8 cellular contexts compared by ENCODE assay signal in the genomic region with DNA sequence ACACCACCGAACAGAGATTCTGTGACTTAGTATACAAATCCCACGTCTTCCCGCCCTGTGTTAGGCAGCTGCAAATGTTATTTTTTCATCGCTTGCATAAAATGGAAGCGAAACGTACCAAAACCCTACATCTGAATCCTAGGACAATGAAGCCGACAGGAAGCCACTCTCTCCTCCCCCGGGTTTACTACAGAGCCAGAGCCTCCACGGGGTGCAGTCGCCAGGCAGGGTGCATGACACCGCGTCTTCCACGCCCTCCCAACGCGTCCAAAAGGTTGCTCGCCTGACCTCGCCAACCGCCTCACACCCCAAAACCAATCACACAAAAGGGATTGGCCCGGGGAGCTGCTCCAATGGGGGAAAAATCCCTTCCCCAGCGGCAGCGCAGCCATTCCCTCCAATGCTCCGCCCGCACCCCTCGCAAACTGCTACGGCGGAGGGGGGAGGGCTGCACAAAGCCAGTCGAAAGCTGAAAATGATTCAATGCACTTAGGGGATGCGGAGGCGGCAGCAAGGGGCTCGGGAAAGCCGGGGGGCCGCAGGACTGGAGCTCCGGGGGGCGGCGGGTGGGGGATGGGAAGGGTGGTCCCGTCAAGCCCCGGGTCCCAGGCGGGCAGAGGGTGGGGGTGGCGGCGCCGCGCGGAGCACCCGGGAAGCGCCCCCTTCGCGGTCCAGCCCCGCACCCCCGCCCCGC. TPM values are rescaled to one million over a fixed set of nuclear protein-coding genes. Genes with fewer than 3 reads are reported as not detected.
DNase-seq lines count a peak whose midpoint lies in the region; TF ChIP-seq lines count a peak whose summit lies in the region.

No MANE protein-coding gene starts in this region.

- peak overlapping the region; percentile 98 to 99 (median 98) for H3K27ac Mint-ChIP-seq in CD14-positive monocyte

- peak overlapping the region; percentile 97 to 99 for H3K4me3 Mint-ChIP-seq in CD14-positive monocyte

- peaks cover 0 to 2% (median 0%) of the 10 kb centered on the region in 7 donors for H3K9me3 Mint-ChIP-seq in CD14-positive monocyte

- TF ChIP-seq CTCF in CD14-positive monocyte (IDR thresholded peaks at IDR 0.05) = no peak
- TF ChIP-seq CTCF in GM20000 (IDR thresholded peaks at IDR 0.05; ENCODE audit: extremely low read depth, missing control alignments) = no peak
- no peak for TF ChIP-seq CTCF in RWPE1 (conservative IDR thresholded peaks at IDR 0.05; ENCODE audit: low read depth)
- TF ChIP-seq CTCF in osteoblast (IDR thresholded peaks at IDR 0.05; ENCODE audit: extremely low read depth, low read depth, low read length) = no peak
- no peak for TF ChIP-seq CTCF in tibial artery (IDR thresholded peaks at IDR 0.05)

- H3K9me3 ChIP-seq in osteoblast (ENCODE audit: low read depth, low read length) (no peaks in the 10 kb centered on the region), tibial artery (no peaks in the 10 kb centered on the region)

- no peaks in the 10 kb centered on the region for H3K27me3 Mint-ChIP-seq in CD14-positive monocyte (ENCODE audit: low read depth in 3 of 3)

- peaks cover 95% of the 10 kb centered on the region for H3K79me2 ChIP-seq in osteoblast (ENCODE audit: insufficient read depth, low read length)

- peaks cover 29% of the 10 kb centered on the region for H4K20me1 ChIP-seq in osteoblast (ENCODE audit: insufficient read depth, low read length)

- POLR2A ChIA-PET in RWPE1 (lab: Yijun Ruan, JAX; ENCODE audit: low non-redundant PET) = no interaction called here

- intact Hi-C loops in CD14-positive monocyte (cut with micrococcal nuclease) = loop anchor here in 1 of 2 donors (5.0 kb wide), 1 partner anchor 33 kb away; no protein-coding TSS in a partner anchor
- intact Hi-C loops in tibial artery (cut with DNase I; ENCODE audit: low total_unique reads) = no loop called here

- CTCF ChIA-PET in RWPE1 (lab: Yijun Ruan, JAX) = no interaction called here

- H3K27me3 ChIP-seq in osteoblast (ENCODE audit: insufficient read depth, low read length) (no peaks in the 10 kb centered on the region), tibial artery (no peaks in the 10 kb centered on the region)

- H3K4me3 ChIP-seq in osteoblast (ENCODE audit: insufficient read depth, low read length) (peak overlapping the region; percentile 95), tibial artery (peak overlapping the region; percentile 89 to 97)

- H3K4me2 ChIP-seq in osteoblast (ENCODE audit: insufficient read depth, low read length) = peak overlapping the region; percentile 99

- H3K36me3 ChIP-seq in osteoblast (ENCODE audit: insufficient read depth, low read length) = no peaks in the 10 kb centered on the region
- no peaks in the 10 kb centered on the region for H3K36me3 ChIP-seq in tibial artery

- peaks cover 6 to 7% of the 10 kb centered on the region in 2 donors for H3K36me3 Mint-ChIP-seq in CD14-positive monocyte

- DNase-seq in CD14-positive monocyte (ENCODE audit: low spot score) = peak; percentile 89
- DNase-seq in GM20000 (ENCODE audit: low spot score) = peak; percentile 59
- peak; percentile 54 for DNase-seq in HuH-7.5 (ENCODE audit: low spot score)
- DNase-seq in RWPE1 (ENCODE audit: low spot score) = peak; percentile 60
- peak; percentile 71 for DNase-seq in activated naive CD4-positive, alpha-beta T cell treated with anti-CD3 and anti-CD28 coated beads, Interleukin-2, amount 50 U/mL, for 16 hours
- DNase-seq in glomerular visceral epithelial cell (ENCODE audit: extremely low spot score) = peak; percentile 65
- DNase-seq in osteoblast (ENCODE audit: insufficient read length, low spot score, missing footprints) = peak; percentile 86
- DNase-seq in tibial artery = peak; percentile 70 to 85

- H3K4me1 Mint-ChIP-seq in CD14-positive monocyte = peaks cover 38% of the 10 kb centered on the region

- H2AFZ ChIP-seq in osteoblast (ENCODE audit: low read length) = peak overlapping the region; percentile 64

- peak overlapping the region; percentile 98 for H3K27ac ChIP-seq in RWPE1
- peak overlapping the region; percentile 91 for H3K27ac ChIP-seq in osteoblast (ENCODE audit: low read depth, low read length)
- H3K27ac ChIP-seq in tibial artery = peak overlapping the region; percentile 97 to 98

- H3K4me1 ChIP-seq in osteoblast (ENCODE audit: insufficient read depth, low read length) (peaks cover 37% of the 10 kb centered on the region), tibial artery (peaks cover 0 to 51% (median 19%) of the 10 kb centered on the region in 4 donors)

RNA-seq across cellular contexts. Expression of gene CEP170, which starts 0.7 kb away (rescaled TPM):
- 10 to 100 TPM; 13.7 to 17.4 TPM for polyA plus RNA-seq in CD14-positive monocyte
- total RNA-seq in osteoblast = 90.5 and 102 TPM in 2 replicates

RNA-seq across cellular contexts. Expression of gene SDCCAG8, which starts 1.5 kb away (rescaled TPM):
- 10 to 100 TPM; 33.2 to 34.4 TPM for polyA plus RNA-seq in CD14-positive monocyte
- total RNA-seq in osteoblast = 42.7 and 63.9 TPM in 2 replicates

Comparison
In these comparisons a context has a peak if more than half of its experiments do, and no peak if none do; other contexts are left out.
1. Peak in every context shown above with its lines: DNase-seq, H3K4me3 ChIP-seq and H3K27ac ChIP-seq.